ENCODE assay signal across 8 cellular contexts in the genomic region with DNA sequence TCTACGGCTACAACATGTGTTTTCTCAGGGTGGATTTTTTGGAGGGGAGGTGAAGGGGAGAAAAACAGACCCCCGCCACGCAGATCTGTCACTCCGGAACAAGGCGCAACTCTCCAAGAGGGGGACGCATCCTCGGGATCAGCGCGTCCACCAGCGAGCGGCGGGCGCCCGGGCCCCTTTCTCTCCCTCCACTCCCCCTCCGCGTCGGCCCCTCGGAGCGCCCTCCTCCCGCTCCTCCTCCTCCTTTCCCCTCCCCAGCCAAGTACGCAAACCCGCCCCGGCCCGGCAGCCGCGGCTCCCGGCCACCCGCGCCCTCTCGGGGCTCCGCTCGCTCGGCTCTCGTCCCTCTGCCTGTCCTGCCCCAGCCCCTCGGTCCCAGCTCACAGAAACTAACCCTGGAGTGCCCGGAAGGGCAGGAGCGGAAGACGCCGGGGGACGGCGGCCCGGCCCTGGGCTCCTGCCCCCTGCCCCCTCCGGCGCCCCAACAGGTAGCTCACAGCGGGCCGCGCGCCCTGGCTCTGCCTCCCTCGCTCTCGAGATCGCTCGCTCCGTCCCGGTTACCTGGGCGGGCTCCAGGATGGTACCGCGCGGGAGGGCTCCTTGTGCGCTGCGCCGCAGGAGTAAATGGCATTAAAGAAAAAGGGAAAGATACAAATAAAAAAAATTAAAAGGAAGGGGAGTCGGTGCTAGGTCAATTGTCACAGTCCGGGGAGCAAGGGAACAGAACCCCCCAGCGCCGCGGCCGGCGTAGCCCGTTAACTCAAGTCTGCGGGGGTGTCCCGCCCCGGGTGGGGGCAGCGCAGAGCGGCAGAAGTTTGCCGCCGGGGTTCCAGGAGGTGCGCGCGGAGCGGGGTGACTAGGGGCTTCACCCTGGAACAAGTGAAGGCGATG.
DNase-seq lines count a peak whose midpoint lies in the region; ATAC-seq and TF ChIP-seq lines count a peak whose summit lies in the region.

No MANE protein-coding gene starts in this region.

- H3K36me3 ChIP-seq in adrenal gland (replicated peaks in 1 of 2): no peaks in the 10 kb centered on the region

- CTCF ChIA-PET in AG04450 (lab: Charles Lee): interaction anchor here (0.6 to 2.2 kb wide), 16 partner anchors 13 to 957 kb away, joined by 3 to 8 read pairs (median 3); no protein-coding TSS in a partner anchor

- DNase-seq in AG04450 (ENCODE audit: low read depth, low spot score): no peak
- peak; percentile 5 for DNase-seq in HS-27A (ENCODE audit: low read depth)
- DNase-seq in adrenal gland: peak in 6 of 7 donors; percentile 18 to 60 (median 46)
- peak; percentile 7 to 37 for DNase-seq in hippocampal formation (lab: John Stamatoyannopoulos, UW)
- DNase-seq in retina: peak; percentile 82
- no peak for DNase-seq in DMS114 treated with DMSO at 0.1 percent for 48 hours (lab: John Stamatoyannopoulos, UW; ENCODE audit: unreplicated experiment)

- intact Hi-C loops in adrenal gland (cut with DNase I): loop anchor here (5.0 to 10.0 kb wide), 3 partner anchors 665 to 962 kb away; no protein-coding TSS in a partner anchor

- POLR2A ChIA-PET in AG04450 (lab: Yijun Ruan, JAX): interaction anchor here (0.6 to 3.9 kb wide), 9 partner anchors 205 to 886 kb away, joined by 3 to 26 read pairs (median 4); no protein-coding TSS in a partner anchor

- H3K4me3 ChIP-seq in AG04450 (ENCODE audit: low read depth, low read length) (peak overlapping the region; percentile 65), adrenal gland (peak overlapping the region in 3 of 4 donors; percentile 41 to 83 (median 60))

- H3K27me3 ChIP-seq in AG04450 (ENCODE audit: control insufficient read depth, insufficient read depth, low read length): peaks cover 24% of the 10 kb centered on the region
- peaks cover 31% of the 10 kb centered on the region for H3K27me3 ChIP-seq in adrenal gland

- H3K4me1 ChIP-seq in adrenal gland (replicated peaks in 1 of 2): peaks cover 5 to 14% of the 10 kb centered on the region in 2 donors

- TF ChIP-seq CTCF in AG04450 (IDR thresholded peaks at IDR 0.05; ENCODE audit: low read depth, low read length) (no peak), adrenal gland (IDR thresholded peaks at IDR 0.05) (no peak)

- ATAC-seq in GM18868 (IDR thresholded peaks at IDR 0.05; ENCODE audit: unreplicated experiment): no peak
- ATAC-seq in HG02884 (IDR thresholded peaks at IDR 0.05; ENCODE audit: unreplicated experiment): no peak

- H3K9me3 ChIP-seq in AG04450 (ENCODE audit: control insufficient read depth, insufficient read depth, low read length) (peaks cover 7% of the 10 kb centered on the region; the same call in 1 of the 2 replicates), adrenal gland (replicated peaks in 1 of 3) (no peaks in the 10 kb centered on the region)

- peak overlapping the region; percentile 89 for H3K27ac ChIP-seq in AG04450 (ENCODE audit: low read depth, low read length)
- H3K27ac ChIP-seq in adrenal gland: peak overlapping the region in 4 of 5 donors; percentile 76 to 89 (median 84)

- WGBS in adrenal gland, 4 donors: 1 to 2% (median 1%) methylated on average over 64 to 81 of the region's 81 CpGs

- TF ChIP-seq POLR2A in adrenal gland (IDR thresholded peaks at IDR 0.05): no peak

Comparison
In these comparisons a context has a peak if more than half of its experiments do, and no peak if none do; other contexts are left out.
1. DNase-seq: peak in HS-27A (single experiment), adrenal gland (6 of 7), hippocampal formation (2 of 2) and retina (single experiment); none in AG04450 (single experiment) and DMS114 treated with DMSO at 0.1 percent for 48 hours (single experiment).